ENCODE assay signal across 23 cellular contexts in the genomic region with DNA sequence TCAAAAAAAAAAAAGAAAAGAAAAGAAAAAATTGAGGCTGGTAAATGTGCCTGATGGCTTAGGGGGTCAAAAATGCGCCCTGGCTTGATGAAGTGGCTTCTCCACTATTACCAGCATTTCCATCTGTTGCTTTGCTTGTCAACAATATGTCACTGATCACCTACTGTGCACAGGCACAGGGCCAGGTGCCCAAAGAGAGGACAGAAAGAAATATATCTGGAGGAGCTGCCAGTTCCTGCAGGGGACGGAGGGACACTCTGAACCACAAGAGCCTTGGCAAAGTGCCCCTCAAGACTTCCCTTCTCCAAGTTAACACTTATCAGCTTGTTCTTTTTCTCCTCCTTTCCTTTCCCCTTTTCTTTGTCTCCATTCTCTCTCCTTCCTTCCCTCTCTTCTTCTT. TPM values are rescaled to one million over a fixed set of nuclear protein-coding genes. Genes with fewer than 3 reads are reported as not detected.
A peak's percentile ranks its signal among the peaks of the same experiment; 100 is the strongest.
DNase-seq lines count a peak whose midpoint lies in the region; ATAC-seq and TF ChIP-seq lines count a peak whose summit lies in the region.
"Had no signal": no experiment of that assay in that cellular context is flagged by ENCODE, and none has a peak within 500 bp of the region (broad histone marks: within the 10 kb centered on the region; RNA-seq: fewer than 3 reads in every experiment).

No MANE protein-coding gene starts in this region.

- H3K4me3 ChIP-seq in heart left ventricle: no peak overlapping the region
- H3K4me3 ChIP-seq: prostate gland, SJSA1, upper lobe of right lung had no signal

- H3K27me3 ChIP-seq in heart left ventricle: no peaks in the 10 kb centered on the region
- H3K27me3 ChIP-seq: brain microvascular endothelial cell, upper lobe of right lung had no signal

- no peaks in the 10 kb centered on the region for H3K9me3 ChIP-seq in heart left ventricle
- H3K9me3 ChIP-seq: prostate gland, SJSA1, upper lobe of right lung had no signal

- ATAC-seq in heart left ventricle (peak; percentile 84 to 92 (median 88)), sciatic nerve (peak; percentile 38), GM18505 (IDR thresholded peaks at IDR 0.05; ENCODE audit: unreplicated experiment) (no peak)
- no peak for ATAC-seq in activated naive CD4-positive, alpha-beta T cell treated with anti-CD3 and anti-CD28 coated beads, Interleukin-2, amount 50 U/mL, for 72 hours
- ATAC-seq: activated CD4-positive, CD25-positive, alpha-beta regulatory T cell treated with anti-CD3 and anti-CD28 coated beads, Interleukin-2, amount 50 U/mL, for 24 hours; HCT116 had no signal

- peaks cover 0 to 54% (median 10%) of the 10 kb centered on the region in 12 donors for H3K4me1 ChIP-seq in heart left ventricle
- H3K4me1 ChIP-seq: SJSA1, upper lobe of right lung had no signal

- H3K27ac ChIP-seq in heart left ventricle: peak overlapping the region in 11 of 12 donors; percentile 42 to 97 (median 68)
- H3K27ac ChIP-seq: brain microvascular endothelial cell, prostate gland, SJSA1, upper lobe of right lung had no signal

- H3K27ac Mint-ChIP-seq in activated naive CD4-positive, alpha-beta T cell treated with anti-CD3 and anti-CD28 coated beads, Interleukin-2, amount 50 U/mL, for 72 hours: peak overlapping the region in 1 of 2 donors; percentile 20
- H3K27ac Mint-ChIP-seq: IgD-negative memory B cell had no signal

- H3K36me3 Mint-ChIP-seq in activated naive CD4-positive, alpha-beta T cell treated with anti-CD3 and anti-CD28 coated beads, Interleukin-2, amount 50 U/mL, for 72 hours: no peaks in the 10 kb centered on the region

- TF ChIP-seq CTCF in heart left ventricle (IDR thresholded peaks at IDR 0.05): no peak

- intact Hi-C loops in heart left ventricle (cut with DNase I) (loop anchor here in 1 of 10 donors (5.0 kb wide), 1 partner anchor 35 kb away; no protein-coding TSS in a partner anchor), sciatic nerve (cut with DNase I) (no loop called here)

- no peaks in the 10 kb centered on the region for H3K9me3 Mint-ChIP-seq in activated naive CD4-positive, alpha-beta T cell treated with anti-CD3 and anti-CD28 coated beads, Interleukin-2, amount 50 U/mL, for 72 hours
- H3K9me3 Mint-ChIP-seq: activated T-cell treated with anti-CD3 and anti-CD28 coated beads, Interleukin-2, amount 50 U/mL, for 72 hours; dendritic cell treated with granulocyte-macrophage colony-stimulating factor and Interleukin-4, amounts not matched to agents 40 ng/mL and 50 ng/mL, for 4 days; IgD-negative memory B cell; neural crest cell had no signal

- DNase-seq in NCI-H1694 treated with DMSO at 0.1 percent for 48 hours (lab: John Stamatoyannopoulos, UW) (peak; percentile 37), NCI-H1694 (lab: John Stamatoyannopoulos, UW) (no peak), NCI-H524 (lab: John Stamatoyannopoulos, UW) (peak; percentile 57 to 66), heart left ventricle (peak; percentile 67 to 86 (median 72)), sciatic nerve (ENCODE audit: low spot score) (no peak), EL (no peak)
- no peak for DNase-seq in activated naive CD4-positive, alpha-beta T cell treated with anti-CD3 and anti-CD28 coated beads, Interleukin-2, amount 50 U/mL, for 72 hours (ENCODE audit: low spot score in 2 of 2)
- DNase-seq: activated CD8-positive, alpha-beta memory T cell treated with anti-CD3 and anti-CD28 coated beads for 24 hours; activated T-cell treated with anti-CD3 and anti-CD28 coated beads, Interleukin-2, amount 50 U/mL, for 72 hours; brain microvascular endothelial cell; NCI-H2029 treated with DMSO at 0.1 percent for 48 hours; NCI-H774; stimulated activated CD4-positive, alpha-beta T cell treated with anti-CD3 and anti-CD28 coated beads, Interleukin-4, amount 100 ng/mL, for 24 hours; T1000; upper lobe of right lung had no signal

- no peaks in the 10 kb centered on the region for H3K36me3 ChIP-seq in heart left ventricle
- H3K36me3 ChIP-seq: brain microvascular endothelial cell, prostate gland, SJSA1, upper lobe of right lung had no signal

- 26 to 38% (median 33%) methylated on average over 2 of the region's 2 CpGs for WGBS in heart left ventricle, 4 donors

- TF ChIP-seq POLR2A in heart left ventricle (IDR thresholded peaks at IDR 0.05) (peak in 1 of 2 donors; percentile 26), GM18505 (IDR thresholded peaks at IDR 0.05; ENCODE audit: borderline replicate concordance, extremely low read depth, insufficient read depth, insufficient read length) (no peak)

RNA-seq across cellular contexts. Expression of gene GINS3, which starts 34.7 kb away (rescaled TPM):
- total RNA-seq in heart left ventricle: 1 to 10 TPM; 3.9 to 8.7 (median 7.1) TPM
- polyA plus RNA-seq in heart left ventricle: 10 to 100 TPM in 1 of 2 donors, 1 to 10 TPM in 1; 5.4 to 20.2 TPM
- total RNA-seq in sciatic nerve: 3.1 TPM
- total RNA-seq in activated naive CD4-positive, alpha-beta T cell treated with anti-CD3 and anti-CD28 coated beads, Interleukin-2, amount 50 U/mL, for 72 hours: 10 to 100 TPM; 22.2 to 24.4 TPM

Comparison
In these comparisons a context has a peak if more than half of its experiments do, and no peak if none do; other contexts are left out.
1. DNase-seq: peak in NCI-H1694 treated with DMSO at 0.1 percent for 48 hours (single experiment), NCI-H524 (2 of 2) and heart left ventricle (5 of 5); none in NCI-H1694 (single experiment), sciatic nerve (single experiment), activated naive CD4-positive, alpha-beta T cell treated with anti-CD3 and anti-CD28 coated beads, Interleukin-2, amount 50 U/mL, for 72 hours (0 of 2) and EL (single experiment).
2. ATAC-seq: peak in heart left ventricle (4 of 4) and sciatic nerve (single experiment); none in activated naive CD4-positive, alpha-beta T cell treated with anti-CD3 and anti-CD28 coated beads, Interleukin-2, amount 50 U/mL, for 72 hours (0 of 2) and GM18505 (single experiment).